Comparison of ENCODE assay signal across 15 cellular contexts in the genomic region with DNA sequence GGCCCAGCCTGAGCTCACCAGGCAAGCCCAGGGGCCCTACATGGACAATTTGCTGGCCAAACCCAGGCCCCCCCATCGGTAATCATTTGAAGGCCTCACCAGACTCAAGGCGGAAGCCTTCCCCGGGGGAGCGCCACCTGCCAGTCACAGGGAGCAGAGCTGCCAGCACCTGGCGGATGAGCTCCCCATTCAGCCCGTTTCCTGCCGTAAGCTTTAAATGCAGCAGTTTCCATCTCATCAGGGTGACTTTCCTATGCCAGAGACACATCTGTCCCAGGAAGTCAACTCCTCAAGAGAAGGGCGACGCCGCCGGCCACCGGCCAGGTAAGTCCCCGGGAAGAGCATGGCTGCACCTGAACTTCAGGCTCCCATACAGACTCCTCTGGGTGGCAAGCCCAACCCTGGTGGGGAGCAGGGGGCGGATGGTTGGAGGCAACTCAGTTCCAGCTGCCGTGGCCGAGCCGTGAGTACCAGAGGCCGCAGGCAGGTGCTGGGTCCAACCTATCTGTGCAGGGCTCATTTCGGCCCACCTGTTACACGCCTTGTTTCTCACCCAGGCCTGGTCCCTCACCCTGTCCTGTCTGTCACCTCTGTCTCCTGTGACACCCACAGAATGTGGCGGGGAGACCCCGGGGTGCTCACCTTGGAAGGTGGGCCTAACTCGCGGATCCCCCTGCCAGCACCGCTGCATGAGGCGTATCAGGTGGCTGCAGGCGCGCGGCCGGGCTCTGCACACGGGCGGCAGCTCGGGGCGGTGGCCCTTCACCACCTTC. TPM values are rescaled to one million over a fixed set of nuclear protein-coding genes. Genes with fewer than 3 reads are reported as not detected.
"Had no signal": no experiment of that assay in that cellular context is flagged by ENCODE, and none has a peak within 500 bp of the region (broad histone marks: within the 10 kb centered on the region; RNA-seq: fewer than 3 reads in every experiment).

No MANE protein-coding gene starts in this region.

- H3K4me3 Mint-ChIP-seq: activated CD4-positive, alpha-beta memory T cell treated with anti-CD3 and anti-CD28 coated beads, Interleukin-2, amount 10 ng/mL, durations not matched to agents 7 days and 5 days; activated CD4-positive, alpha-beta T cell treated with anti-CD3 and anti-CD28 coated beads for 36 hours; activated naive CD4-positive, alpha-beta T cell treated with anti-CD3 and anti-CD28 coated beads, Interleukin-2, amount 10 ng/mL, durations not matched to agents 7 days and 5 days; activated T-cell treated with anti-CD3 and anti-CD28 coated beads, Interleukin-2, amount 50 U/mL, for 24 hours; dendritic cell treated with granulocyte-macrophage colony-stimulating factor and Interleukin-4, amounts not matched to agents 40 ng/mL and 50 ng/mL, for 4 days; effector memory CD8-positive, alpha-beta T cell; natural killer cell treated with Interleukin-12 subunit alpha and Interleukin-12 subunit beta and Interleukin-15 and Interleukin-18, amount 100 ng/mL, for 72 hours had no signal

- H3K9me3 ChIP-seq: transverse colon had no signal

- H3K27ac Mint-ChIP-seq: activated CD4-positive, alpha-beta memory T cell treated with anti-CD3 and anti-CD28 coated beads, Interleukin-2, amount 10 ng/mL, durations not matched to agents 7 days and 5 days; activated CD4-positive, alpha-beta T cell treated with anti-CD3 and anti-CD28 coated beads for 36 hours; activated naive CD4-positive, alpha-beta T cell treated with anti-CD3 and anti-CD28 coated beads, Interleukin-2, amount 10 ng/mL, durations not matched to agents 7 days and 5 days; activated T-cell treated with anti-CD3 and anti-CD28 coated beads, Interleukin-2, amount 50 U/mL, for 24 hours; dendritic cell treated with granulocyte-macrophage colony-stimulating factor and Interleukin-4, amounts not matched to agents 40 ng/mL and 50 ng/mL, for 4 days; effector memory CD8-positive, alpha-beta T cell; natural killer cell treated with Interleukin-12 subunit alpha and Interleukin-12 subunit beta and Interleukin-15 and Interleukin-18, amount 100 ng/mL, for 72 hours had no signal

- H3K27me3 ChIP-seq: transverse colon had no signal

- H3K27me3 Mint-ChIP-seq: activated CD4-positive, alpha-beta memory T cell treated with anti-CD3 and anti-CD28 coated beads, Interleukin-2, amount 10 ng/mL, durations not matched to agents 7 days and 5 days; activated CD4-positive, alpha-beta T cell treated with anti-CD3 and anti-CD28 coated beads for 36 hours; activated naive CD4-positive, alpha-beta T cell treated with anti-CD3 and anti-CD28 coated beads, Interleukin-2, amount 10 ng/mL, durations not matched to agents 7 days and 5 days; natural killer cell treated with Interleukin-12 subunit alpha and Interleukin-12 subunit beta and Interleukin-15 and Interleukin-18, amount 100 ng/mL, for 72 hours had no signal

- FAIRE-seq: astrocyte had no signal

- H3K4me3 ChIP-seq: transverse colon had no signal

- DNase-seq: activated CD4-positive, alpha-beta memory T cell treated with anti-CD3 and anti-CD28 coated beads, Interleukin-2, amount 10 ng/mL, durations not matched to agents 7 days and 5 days; activated CD4-positive, alpha-beta T cell treated with anti-CD3 and anti-CD28 coated beads for 36 hours; activated naive CD4-positive, alpha-beta T cell treated with anti-CD3 and anti-CD28 coated beads, Interleukin-2, amount 10 ng/mL, durations not matched to agents 7 days and 5 days; activated T-cell treated with anti-CD3 and anti-CD28 coated beads, Interleukin-2, amount 50 U/mL, for 24 hours; effector memory CD8-positive, alpha-beta T cell; hippocampal formation; occipital lobe; stimulated activated CD4-positive, alpha-beta T cell treated with anti-CD3 and anti-CD28 coated beads, Interleukin-4, amount 100 ng/mL, for 1 hour; stimulated activated naive CD8-positive, alpha-beta T cell treated with anti-CD3 and anti-CD28 coated beads, Interleukin-15, Interleukin-2, amounts not matched to agents 100 U/mL and 50 U/mL, for 24 hours; transverse colon had no signal

- H3K36me3 ChIP-seq: transverse colon had no signal

- H3K9me3 Mint-ChIP-seq: activated CD4-positive, alpha-beta memory T cell treated with anti-CD3 and anti-CD28 coated beads, Interleukin-2, amount 10 ng/mL, durations not matched to agents 7 days and 5 days; activated naive CD4-positive, alpha-beta T cell treated with anti-CD3 and anti-CD28 coated beads, Interleukin-2, amount 10 ng/mL, durations not matched to agents 7 days and 5 days; activated T-cell treated with anti-CD3 and anti-CD28 coated beads, Interleukin-2, amount 50 U/mL, for 24 hours; dendritic cell treated with granulocyte-macrophage colony-stimulating factor and Interleukin-4, amounts not matched to agents 40 ng/mL and 50 ng/mL, for 4 days; effector memory CD8-positive, alpha-beta T cell; natural killer cell treated with Interleukin-12 subunit alpha and Interleukin-12 subunit beta and Interleukin-15 and Interleukin-18, amount 100 ng/mL, for 72 hours had no signal

- ATAC-seq: activated CD4-positive, alpha-beta T cell treated with anti-CD3 and anti-CD28 coated beads for 36 hours; effector memory CD8-positive, alpha-beta T cell; stimulated activated naive CD8-positive, alpha-beta T cell treated with anti-CD3 and anti-CD28 coated beads, Interleukin-15, Interleukin-2, amounts not matched to agents 100 U/mL and 50 U/mL, for 24 hours had no signal

- H3K36me3 Mint-ChIP-seq: activated naive CD4-positive, alpha-beta T cell treated with anti-CD3 and anti-CD28 coated beads, Interleukin-2, amount 10 ng/mL, durations not matched to agents 7 days and 5 days; natural killer cell treated with Interleukin-12 subunit alpha and Interleukin-12 subunit beta and Interleukin-15 and Interleukin-18, amount 100 ng/mL, for 72 hours had no signal

- H3K4me1 Mint-ChIP-seq: activated CD4-positive, alpha-beta memory T cell treated with anti-CD3 and anti-CD28 coated beads, Interleukin-2, amount 10 ng/mL, durations not matched to agents 7 days and 5 days; activated CD4-positive, alpha-beta T cell treated with anti-CD3 and anti-CD28 coated beads for 36 hours; activated naive CD4-positive, alpha-beta T cell treated with anti-CD3 and anti-CD28 coated beads, Interleukin-2, amount 10 ng/mL, durations not matched to agents 7 days and 5 days had no signal

- H3K27ac ChIP-seq: epithelial cell of prostate, transverse colon had no signal

- H3K4me1 ChIP-seq: transverse colon had no signal

RNA-seq across cellular contexts. Expression of a gene that starts 20.7 kb away (rescaled TPM):
- total RNA-seq: activated CD4-positive, alpha-beta memory T cell treated with anti-CD3 and anti-CD28 coated beads, Interleukin-2, amount 10 ng/mL, durations not matched to agents 7 days and 5 days; mesenteric fat pad had no signal
